ENCODE assay signal across 23 cellular contexts in the genomic region with DNA sequence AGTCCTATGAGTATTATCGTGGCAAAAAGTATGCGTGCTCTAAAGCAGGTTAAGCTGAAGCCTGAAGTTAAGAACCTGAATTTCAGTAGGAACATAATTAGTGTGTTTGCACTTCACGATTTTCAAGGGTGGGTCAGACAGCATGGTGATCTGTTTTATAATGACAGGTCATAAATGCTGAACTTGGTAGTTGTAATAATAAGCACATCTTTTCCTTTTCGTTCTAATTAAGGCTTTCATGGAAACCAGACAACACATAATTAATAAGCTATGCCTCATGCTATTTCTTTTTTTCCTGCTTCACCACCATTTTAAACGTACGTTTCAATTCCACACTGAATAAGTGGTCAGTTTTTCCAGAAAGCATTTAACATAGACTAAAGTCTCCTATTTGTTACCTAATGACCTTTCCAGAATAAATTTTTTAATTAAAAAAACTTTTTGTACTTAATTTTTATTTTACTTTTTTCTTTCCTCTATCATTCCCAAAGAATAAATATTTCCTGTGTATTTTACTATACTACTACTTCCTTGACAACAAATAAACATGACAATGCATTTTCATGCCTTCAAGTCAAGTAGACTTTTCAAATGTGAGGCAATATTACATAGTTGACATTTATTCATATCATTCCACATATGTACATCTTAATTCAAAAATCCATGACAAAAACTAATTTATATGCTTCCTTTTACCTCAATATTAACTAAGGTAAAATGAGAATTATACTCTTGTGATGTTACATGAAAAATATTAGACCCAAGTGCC. TPM values are rescaled to one million over a fixed set of nuclear protein-coding genes. Genes with fewer than 3 reads are reported as not detected.
A peak's percentile ranks its signal among the peaks of the same experiment; 100 is the strongest.
DNase-seq lines count a peak whose midpoint lies in the region; ATAC-seq, FAIRE-seq and TF ChIP-seq lines count a peak whose summit lies in the region.
"Had no signal": no experiment of that assay in that cellular context is flagged by ENCODE, and none has a peak within 500 bp of the region (broad histone marks: within the 10 kb centered on the region; RNA-seq: fewer than 3 reads in every experiment).

No MANE protein-coding gene starts in this region.

- CTCF ChIA-PET in A549 (lab: Yijun Ruan, JAX): interaction anchor here (0.7 to 1.4 kb wide), 3 partner anchors 10 to 35 kb away, joined by 3 to 4 read pairs (median 3); no protein-coding TSS in a partner anchor
- CTCF ChIA-PET in Panc1 (lab: Charles Lee): no interaction called here

- H3K4me2 ChIP-seq in A549: peak overlapping the region; percentile 26; the same call in 2 of the 3 replicates
- H3K4me2 ChIP-seq: KMS-11 had no signal

- H3K4me3 ChIP-seq in A549: no peak overlapping the region
- no peak overlapping the region for H3K4me3 ChIP-seq in Panc1 (ENCODE audit: low read depth in 2 of 2, low read length in 2 of 2)
- H3K4me3 ChIP-seq in stomach: no peak overlapping the region
- H3K4me3 ChIP-seq: GM23248 had no signal

- H3K4me1 ChIP-seq in A549: peaks cover 26% of the 10 kb centered on the region
- no peaks in the 10 kb centered on the region for H3K4me1 ChIP-seq in Panc1 (ENCODE audit: control insufficient read depth, insufficient read depth, low read length)
- peaks cover 0 to 33% (median 19%) of the 10 kb centered on the region in 4 donors for H3K4me1 ChIP-seq in stomach
- H3K4me1 ChIP-seq: BE2C had no signal

- FAIRE-seq in A549 (lab: Jason Lieb, UNC): no peak

- TSS peak; percentile 33 for BruUV-seq in Panc1 (replicated peaks; lab: Mats Ljungman, UMichigan)

- no peak for TF ChIP-seq EP300 in A549 (IDR thresholded peaks at IDR 0.05)
- no peak for TF ChIP-seq EP300 in stomach (IDR thresholded peaks at IDR 0.05)

- 84% methylated on average over 6 of the region's 6 CpGs for WGBS in A549 (ENCODE audit: missing lambda C conversion rate)
- 82 to 92% (median 89%) methylated on average over 6 of the region's 6 CpGs for WGBS in stomach, 5 donors

- H3K36me3 ChIP-seq in Panc1 (ENCODE audit: control insufficient read depth, insufficient read depth, low read length): no peaks in the 10 kb centered on the region; the same call in 1 of the 2 replicates
- peaks cover 6 to 10% (median 8%) of the 10 kb centered on the region in 4 donors for H3K36me3 ChIP-seq in stomach

- TF ChIP-seq POLR2A in A549 (IDR thresholded peaks at IDR 0.05; ENCODE audit: low read length): no peak
- TF ChIP-seq POLR2A in stomach (IDR thresholded peaks at IDR 0.05): no peak

- POLR2A ChIA-PET in A549 (lab: Yijun Ruan, JAX): interaction anchor here (1.8 kb wide), 1 partner anchor 9 kb away, joined by 5 read pairs; no protein-coding TSS in a partner anchor
- POLR2A ChIA-PET in Panc1 (lab: Charles Lee): no interaction called here

- intact Hi-C loops in Panc1 (cut with micrococcal nuclease; ENCODE audit: unreplicated experiment) (no loop called here), stomach (cut with DNase I; ENCODE audit: low total_unique reads) (no loop called here)

- TF ChIP-seq CTCF in 22Rv1 (IDR thresholded peaks at IDR 0.05) (no peak), A549 (IDR thresholded peaks at IDR 0.05) (no peak), Panc1 (IDR thresholded peaks at IDR 0.05) (no peak), stomach (IDR thresholded peaks at IDR 0.05) (no peak)

- DNase-seq in A549 (ENCODE audit: low read depth in 1 of 2, low spot score in 1 of 2) (peak in 1 of 2 experiments; percentile 31), NCI-H1417 (lab: John Stamatoyannopoulos, UW) (peak in 2 of 3 experiments; percentile 39 to 78), Panc1 (ENCODE audit: low read depth, low spot score) (no peak), cerebellar nuclear complex (lab: John Stamatoyannopoulos, UW) (no peak), stomach (no peak), NCI-H1048 (lab: John Stamatoyannopoulos, UW) (no peak)
- no peak for DNase-seq in stimulated activated CD8-positive, alpha-beta memory T cell treated with anti-CD3 and anti-CD28 coated beads, Interleukin-4, amount 100 ng/mL, for 48 hours
- DNase-seq: ACHN; BE2C; Calu3; DND-41; GM23248; H7; NCI-H1092; NCI-H2029; NCI-H446; NCI-H526 treated with DMSO at 0.1 percent for 48 hours; NK-92 treated with Interleukin-12 subunit alpha and Interleukin-12 subunit beta, amount 100 ng/mL, for 24 hours; SHP77; T-cell had no signal

- no peaks in the 10 kb centered on the region for H3K9me3 ChIP-seq in A549
- H3K9me3 ChIP-seq in Panc1 (ENCODE audit: control insufficient read depth, insufficient read depth, low read depth, low read length): no peaks in the 10 kb centered on the region
- no peaks in the 10 kb centered on the region for H3K9me3 ChIP-seq in stomach
- H3K9me3 ChIP-seq: BE2C had no signal

- in situ Hi-C loops in Panc1 (cut with HindIII; ENCODE audit: low pct_unique_long_range_greater_than_20kb, low sequenced_read_pairs): no loop called here

- H3K27me3 ChIP-seq in Panc1 (ENCODE audit: control insufficient read depth, insufficient read depth, low read length) (no peaks in the 10 kb centered on the region), stomach (no peaks in the 10 kb centered on the region)
- H3K27me3 ChIP-seq: BE2C had no signal

- H3K27ac ChIP-seq in 22Rv1 (peak overlapping the region; percentile 29; the same call in 1 of the 2 replicates), A549 (peak overlapping the region in 1 of 2 experiments; percentile 51; a peak in 1 of 6 replicates), Panc1 (ENCODE audit: low read length) (no peak overlapping the region), stomach (no peak overlapping the region)
- H3K27ac ChIP-seq: GM23248, KMS-11, RWPE1 had no signal

- TF ChIP-seq RAD21 in A549 (conservative IDR thresholded peaks at IDR 0.05 in 1 of 2, IDR thresholded peaks at IDR 0.05 in 1 of 2): no peak

- ATAC-seq in A549 (peak in 1 of 2 experiments; percentile 49; a peak in 2 of 6 replicates), Panc1 (no peak)
- ATAC-seq: T-cell had no signal

TF ChIP-seq in A549, 52 proteins besides CTCF, POLR2A, EP300 and RAD21 (continues in another document):
- TF ChIP-seq FOXS1 (CRISPR knock-in tag; IDR thresholded peaks at IDR 0.05) (no peak), EHF (CRISPR knock-in tag; IDR thresholded peaks at IDR 0.05) (no peak), HEYL (CRISPR knock-in tag; IDR thresholded peaks at IDR 0.05) (no peak), NFE2L2 (conservative IDR thresholded peaks at IDR 0.05; ENCODE audit: low read length) (peak; percentile 68), RARB (CRISPR knock-in tag; IDR thresholded peaks at IDR 0.05) (no peak), JUNB (IDR thresholded peaks at IDR 0.05) (no peak), MAFK (IDR thresholded peaks at IDR 0.05; ENCODE audit: partially characterized antibody) (peak; percentile 93)
- TF ChIP-seq, protein P1, sequence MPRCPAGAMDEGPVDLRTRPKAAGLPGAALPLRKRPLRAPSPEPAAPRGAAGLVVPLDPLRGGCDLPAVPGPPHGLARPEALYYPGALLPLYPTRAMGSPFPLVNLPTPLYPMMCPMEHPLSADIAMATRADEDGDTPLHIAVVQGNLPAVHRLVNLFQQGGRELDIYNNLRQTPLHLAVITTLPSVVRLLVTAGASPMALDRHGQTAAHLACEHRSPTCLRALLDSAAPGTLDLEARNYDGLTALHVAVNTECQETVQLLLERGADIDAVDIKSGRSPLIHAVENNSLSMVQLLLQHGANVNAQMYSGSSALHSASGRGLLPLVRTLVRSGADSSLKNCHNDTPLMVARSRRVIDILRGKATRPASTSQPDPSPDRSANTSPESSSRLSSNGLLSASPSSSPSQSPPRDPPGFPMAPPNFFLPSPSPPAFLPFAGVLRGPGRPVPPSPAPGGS (IDR thresholded peaks at IDR 0.05): no peak
- TF ChIP-seq, protein P2, sequence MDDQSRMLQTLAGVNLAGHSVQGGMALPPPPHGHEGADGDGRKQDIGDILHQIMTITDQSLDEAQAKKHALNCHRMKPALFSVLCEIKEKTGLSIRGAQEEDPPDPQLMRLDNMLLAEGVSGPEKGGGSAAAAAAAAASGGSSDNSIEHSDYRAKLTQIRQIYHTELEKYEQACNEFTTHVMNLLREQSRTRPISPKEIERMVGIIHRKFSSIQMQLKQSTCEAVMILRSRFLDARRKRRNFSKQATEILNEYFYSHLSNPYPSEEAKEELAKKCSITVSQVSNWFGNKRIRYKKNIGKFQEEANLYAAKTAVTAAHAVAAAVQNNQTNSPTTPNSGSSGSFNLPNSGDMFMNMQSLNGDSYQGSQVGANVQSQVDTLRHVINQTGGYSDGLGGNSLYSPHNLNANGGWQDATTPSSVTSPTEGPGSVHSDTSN (IDR thresholded peaks at IDR 0.05): no peak

RNA-seq across cellular contexts. Expression of gene CMC2, which starts 22.4 kb away (rescaled TPM):
- polyA plus RNA-seq in A549 (2011; rRNA removed): 185 and 207 TPM in 2 replicates
- polyA plus RNA-seq in A549 (2012; cell fraction: cytosol; rRNA removed): 175 and 179 TPM in 2 replicates
- polyA plus RNA-seq in A549 (2012; cell fraction: nucleus; rRNA removed): 72.0 and 85.7 TPM in 2 replicates
- polyA plus RNA-seq in A549 (2017; fragmentation: RNase III; extraction: RNeasy Plus Mini Kit Qiagen cat#74134 plus additional on column Dnase treatment): 136 to 143 TPM (median 141 TPM) in 3 replicates
- 17.3 and 18.5 TPM in 2 replicates for polyA minus RNA-seq in A549 (2011; rRNA and poly(A)+ RNA removed)
- total RNA-seq in Panc1 (2021; ENCODE audit: unreplicated experiment): 82.0 TPM
- polyA plus RNA-seq in Panc1 (2012; ENCODE audit: insufficient read length): 60.1 TPM
- total RNA-seq in stomach: 100 to 1,000 TPM in 1 of 5 donors, 10 to 100 TPM in 4; 10.4 to 149 (median 50.1) TPM
- 100 to 1,000 TPM in 2 of 3 donors, 10 to 100 TPM in 1; 72.8 to 146 (median 116) TPM for polyA plus RNA-seq in stomach

RNA-seq across cellular contexts. Expression of gene CENPN, which starts 22.7 kb away (rescaled TPM):
- 89.5 and 101 TPM in 2 replicates for polyA plus RNA-seq in A549 (2011; rRNA removed)
- polyA plus RNA-seq in A549 (2012; cell fraction: cytosol; rRNA removed): 54.4 and 65.0 TPM in 2 replicates
- polyA plus RNA-seq in A549 (2012; cell fraction: nucleus; rRNA removed): 12.5 and 17.8 TPM in 2 replicates
- 68.4 to 84.3 TPM (median 82.6 TPM) in 3 replicates for polyA plus RNA-seq in A549 (2017; fragmentation: RNase III; extraction: RNeasy Plus Mini Kit Qiagen cat#74134 plus additional on column Dnase treatment)
- 55.3 and 77.3 TPM in 2 replicates for polyA minus RNA-seq in A549 (2011; rRNA and poly(A)+ RNA removed)
- 56.6 TPM for total RNA-seq in Panc1 (2021; ENCODE audit: unreplicated experiment)
- 22.7 TPM for polyA plus RNA-seq in Panc1 (2012; ENCODE audit: insufficient read length)
- total RNA-seq in stomach: 10 to 100 TPM in 2 of 5 donors, 1 to 10 TPM in 2, not detected in 1; 1.8 to 18.4 (median 9.3) TPM
- polyA plus RNA-seq in stomach: 10 to 100 TPM in 2 of 3 donors, 1 to 10 TPM in 1; 5.0 to 20.0 (median 13.2) TPM

RNA-seq across cellular contexts. Expression of gene ATMIN, which starts 51.3 kb away (rescaled TPM):
- polyA plus RNA-seq in A549 (2011; rRNA removed) (50.4 and 56.4 TPM in 2 replicates), A549 (2017; fragmentation: RNase III; extraction: RNeasy Plus Mini Kit Qiagen cat#74134 plus additional on column Dnase treatment) (26.1 to 26.3 TPM (median 26.2 TPM) in 3 replicates), stomach (10 to 100 TPM in 2 of 3 donors, 1 to 10 TPM in 1; 9.6 to 17.9 (median 12.3) TPM)
- 13.0 and 17.0 TPM in 2 replicates for polyA plus RNA-seq in A549 (2012; cell fraction: cytosol; rRNA removed)
- polyA plus RNA-seq in A549 (2012; cell fraction: nucleus; rRNA removed): 4.8 and 7.0 TPM in 2 replicates
- polyA minus RNA-seq in A549 (2011; rRNA and poly(A)+ RNA removed): 34.9 and 37.5 TPM in 2 replicates
- total RNA-seq in Panc1 (2021; ENCODE audit: unreplicated experiment) (28.4 TPM), stomach (100 to 1,000 TPM in 1 of 5 donors, 10 to 100 TPM in 2, 1 to 10 TPM in 2; 1.8 to 102 (median 30.9) TPM)
- 14.1 TPM for polyA plus RNA-seq in Panc1 (2012; ENCODE audit: insufficient read length)

Comparison
In these comparisons a context has a peak if more than half of its experiments do, and no peak if none do; other contexts are left out.
1. DNase-seq: peak in NCI-H1417 (2 of 3); none in Panc1 (single experiment), cerebellar nuclear complex (0 of 2), stomach (single experiment), NCI-H1048 (single experiment) and stimulated activated CD8-positive, alpha-beta memory T cell treated with anti-CD3 and anti-CD28 coated beads, Interleukin-4, amount 100 ng/mL, for 48 hours (single experiment).